ENCODE assay signal across 24 cellular contexts in the genomic region with DNA sequence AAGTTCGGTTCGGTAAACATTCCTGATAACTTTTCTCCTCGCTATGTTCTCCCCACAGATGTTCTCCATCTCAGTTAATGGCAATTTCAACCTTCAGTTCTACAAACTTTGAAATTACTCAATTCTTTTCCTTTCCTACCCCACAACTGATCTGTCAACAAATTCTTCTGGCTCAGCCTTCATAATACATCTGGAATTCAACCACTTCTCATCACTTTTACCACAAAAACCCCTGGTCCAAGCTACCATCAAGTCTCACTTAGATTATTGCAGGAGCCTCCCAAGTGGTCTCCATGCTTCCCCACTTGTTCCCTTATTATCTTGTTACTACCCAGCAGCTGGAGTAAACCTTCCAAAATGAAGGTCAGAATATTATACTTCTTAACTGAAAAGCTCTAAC.
"Had no signal": no experiment of that assay in that cellular context is flagged by ENCODE, and none has a peak within 500 bp of the region (broad histone marks: within the 10 kb centered on the region; RNA-seq: fewer than 3 reads in every experiment).

No MANE protein-coding gene starts in this region.

- H3K4me3 ChIP-seq: adrenal gland, SJCRH30, SK-N-MC had no signal

- H3K4me3 Mint-ChIP-seq: activated CD4-positive, alpha-beta T cell treated with anti-CD3 and anti-CD28 coated beads, Interleukin-2, amount 10 ng/mL, durations not matched to agents 24 days and 14 days; activated CD8-positive, alpha-beta T cell treated with anti-CD3 and anti-CD28 coated beads, Interleukin-2, amount 10 ng/mL, durations not matched to agents 7 days and 5 days; activated naive CD4-positive, alpha-beta T cell treated with anti-CD3 and anti-CD28 coated beads, Interleukin-2, amount 50 U/mL, for 24 hours had no signal

- H3K4me2 ChIP-seq: KMS-11 had no signal

- H3K9ac ChIP-seq: KMS-11 had no signal

- H3K27me3 ChIP-seq: adrenal gland, brain microvascular endothelial cell, SJCRH30 had no signal

- H3K9me3 Mint-ChIP-seq: activated CD4-positive, alpha-beta T cell treated with anti-CD3 and anti-CD28 coated beads, Interleukin-2, amount 10 ng/mL, durations not matched to agents 24 days and 14 days; activated naive CD4-positive, alpha-beta T cell treated with anti-CD3 and anti-CD28 coated beads, Interleukin-2, amount 50 U/mL, for 24 hours had no signal

- H3K4me1 ChIP-seq: adrenal gland, SJCRH30 had no signal

- H3K36me3 ChIP-seq: adrenal gland, brain microvascular endothelial cell, SJCRH30 had no signal

- H3K4me1 Mint-ChIP-seq: activated CD4-positive, alpha-beta T cell treated with anti-CD3 and anti-CD28 coated beads, Interleukin-2, amount 10 ng/mL, durations not matched to agents 24 days and 14 days; activated naive CD4-positive, alpha-beta T cell treated with anti-CD3 and anti-CD28 coated beads, Interleukin-2, amount 50 U/mL, for 24 hours had no signal

- H3K36me3 Mint-ChIP-seq: activated naive CD4-positive, alpha-beta T cell treated with anti-CD3 and anti-CD28 coated beads, Interleukin-2, amount 50 U/mL, for 24 hours had no signal

- H3K9me3 ChIP-seq: adrenal gland, SJCRH30 had no signal

- H3K27ac ChIP-seq: adrenal gland, brain microvascular endothelial cell, KMS-11, SJCRH30, SK-N-MC had no signal

- H3K27ac Mint-ChIP-seq: activated CD4-positive, alpha-beta T cell treated with anti-CD3 and anti-CD28 coated beads, Interleukin-2, amount 10 ng/mL, durations not matched to agents 24 days and 14 days; activated CD8-positive, alpha-beta T cell treated with anti-CD3 and anti-CD28 coated beads, Interleukin-2, amount 10 ng/mL, durations not matched to agents 7 days and 5 days; activated naive CD4-positive, alpha-beta T cell treated with anti-CD3 and anti-CD28 coated beads, Interleukin-2, amount 50 U/mL, for 24 hours had no signal

- H3K27me3 Mint-ChIP-seq: activated CD4-positive, alpha-beta T cell treated with anti-CD3 and anti-CD28 coated beads, Interleukin-2, amount 10 ng/mL, durations not matched to agents 24 days and 14 days; activated naive CD4-positive, alpha-beta T cell treated with anti-CD3 and anti-CD28 coated beads, Interleukin-2, amount 50 U/mL, for 24 hours had no signal

- DNase-seq: activated CD4-positive, alpha-beta T cell treated with anti-CD3 and anti-CD28 coated beads, Interleukin-2, amount 10 ng/mL, durations not matched to agents 24 days and 14 days; activated CD4-positive, alpha-beta T cell treated with anti-CD3 and anti-CD28 coated beads, Interleukin-2, amount 50 U/mL, for 48 hours; activated CD8-positive, alpha-beta memory T cell treated with anti-CD3 and anti-CD28 coated beads, Interleukin-2, amount 50 U/mL, for 4 hours; activated CD8-positive, alpha-beta T cell treated with anti-CD3 and anti-CD28 coated beads, Interleukin-2, amount 10 ng/mL, durations not matched to agents 7 days and 5 days; activated effector memory CD4-positive, alpha-beta T cell treated with Interleukin-2 at 50 U/mL for 16 hours; activated naive CD4-positive, alpha-beta T cell; activated T-cell treated with anti-CD3 and anti-CD28 coated beads, Interleukin-2, amount 50 U/mL, for 48 hours; adrenal gland; anterior cingulate cortex; brain microvascular endothelial cell; MM.1S; MV-4-11; NCI-H1092; NCI-H1436 treated with DMSO at 0.1 percent for 48 hours; NCI-H1694 treated with DMSO at 0.1 percent for 48 hours; NCI-H2029; NCI-H345; NCI-H524 treated with DMSO at 0.1 percent for 48 hours; SHP77; SJCRH30; T1000 had no signal
